ENCODE assay signal across 18 cellular contexts in genomic region chr10:131167036-131167860, GRCh38.
DNase-seq lines count a peak whose midpoint lies in the region; ATAC-seq lines count a peak whose summit lies in the region.
"Had no signal": no experiment of that assay in that cellular context is flagged by ENCODE, and none has a peak within 500 bp of the region (broad histone marks: within the 10 kb centered on the region; RNA-seq: fewer than 3 reads in every experiment).

No MANE protein-coding gene starts in this region.

- H3K4me2 ChIP-seq in BLaER1 treated with 17β-estradiol and CSF1 and Interleukin-3, amounts not matched to agents 10 nM and 100 nM, result peak overlapping the region in 7 of 11 experiments; percentile 36 to 80 (median 66); a peak in 12 of 22 replicates

- H3K4me1 Mint-ChIP-seq in stimulated activated effector memory CD8-positive, alpha-beta T cell treated with anti-CD3 and anti-CD28 coated beads, Interleukin-12 subunit alpha, Interleukin-12 subunit beta, amount 100 ng/mL, for 72 hours, result no peaks in the 10 kb centered on the region
- H3K4me1 Mint-ChIP-seq: IgD-negative memory B cell had no signal

- no peaks in the 10 kb centered on the region for H3K9me3 Mint-ChIP-seq in stimulated activated effector memory CD8-positive, alpha-beta T cell treated with anti-CD3 and anti-CD28 coated beads, Interleukin-12 subunit alpha, Interleukin-12 subunit beta, amount 100 ng/mL, for 72 hours

- H3K9me3 ChIP-seq in BLaER1 treated with 17β-estradiol and CSF1 and Interleukin-3, amounts not matched to agents 10 nM and 100 nM (replicated peaks in 1 of 11), result no peaks in the 10 kb centered on the region
- H3K9me3 ChIP-seq: MG63 had no signal

- peaks cover 9 to 98% (median 83%) of the 10 kb centered on the region in 10 experiments; a peak in 19 of 20 replicates for H3K4me1 ChIP-seq in BLaER1 treated with 17β-estradiol and CSF1 and Interleukin-3, amounts not matched to agents 10 nM and 100 nM
- H3K4me1 ChIP-seq: SJSA1 had no signal

- H3K27ac ChIP-seq in BLaER1 treated with 17β-estradiol and CSF1 and Interleukin-3, amounts not matched to agents 10 nM and 100 nM, result no peak overlapping the region
- H3K27ac ChIP-seq: SJSA1 had no signal

- no peak overlapping the region for H3K9ac ChIP-seq in BLaER1 treated with 17β-estradiol and CSF1 and Interleukin-3, amounts not matched to agents 10 nM and 100 nM

- H3K4me3 Mint-ChIP-seq in stimulated activated effector memory CD8-positive, alpha-beta T cell treated with anti-CD3 and anti-CD28 coated beads, Interleukin-12 subunit alpha, Interleukin-12 subunit beta, amount 100 ng/mL, for 72 hours, result no peak overlapping the region
- H3K4me3 Mint-ChIP-seq: IgD-negative memory B cell had no signal

- H3K4me3 ChIP-seq in BLaER1 treated with 17β-estradiol and CSF1 and Interleukin-3, amounts not matched to agents 10 nM and 100 nM, result no peak overlapping the region
- H3K4me3 ChIP-seq: MG63, SJSA1 had no signal

- peaks cover 0 to 6% (median 0%) of the 10 kb centered on the region in 11 experiments; a peak in 5 of 22 replicates for H3K36me3 ChIP-seq in BLaER1 treated with 17β-estradiol and CSF1 and Interleukin-3, amounts not matched to agents 10 nM and 100 nM
- H3K36me3 ChIP-seq: MG63, SJSA1 had no signal

- no peaks in the 10 kb centered on the region for H3K36me3 Mint-ChIP-seq in stimulated activated effector memory CD8-positive, alpha-beta T cell treated with anti-CD3 and anti-CD28 coated beads, Interleukin-12 subunit alpha, Interleukin-12 subunit beta, amount 100 ng/mL, for 72 hours
- H3K36me3 Mint-ChIP-seq: IgD-negative memory B cell had no signal

- no peaks in the 10 kb centered on the region for H4K20me1 ChIP-seq in BLaER1 treated with 17β-estradiol and CSF1 and Interleukin-3, amounts not matched to agents 10 nM and 100 nM

- H3K27me3 ChIP-seq in BLaER1 treated with 17β-estradiol and CSF1 and Interleukin-3, amounts not matched to agents 10 nM and 100 nM, result no peaks in the 10 kb centered on the region
- H3K27me3 ChIP-seq: MG63, SJSA1 had no signal

- DNase-seq in cerebellar cortex (ENCODE audit: low spot score) (peak; percentile 5), mesenteric fat pad (ENCODE audit: low spot score) (peak; percentile 80), NCI-H526 treated with DMSO at 0.1 percent for 48 hours (lab: John Stamatoyannopoulos, UW) (no peak), dermis blood vessel endothelial cell (no peak), DMS153 (lab: John Stamatoyannopoulos, UW) (no peak), EL (no peak)
- no peak for DNase-seq in stimulated activated effector memory CD8-positive, alpha-beta T cell treated with anti-CD3 and anti-CD28 coated beads, Interleukin-12 subunit alpha, Interleukin-12 subunit beta, amount 100 ng/mL, for 72 hours (ENCODE audit: low spot score in 2 of 2)
- DNase-seq: DMS79 treated with DMSO at 0.1 percent for 48 hours, H7, Kasumi-1, MG63, NCI-H1048, NCI-H1436, NCI-H1930 had no signal

- peak; percentile 29 for ATAC-seq in stimulated activated effector memory CD8-positive, alpha-beta T cell treated with anti-CD3 and anti-CD28 coated beads, Interleukin-12 subunit alpha, Interleukin-12 subunit beta, amount 100 ng/mL, for 72 hours
- ATAC-seq: Panc1 had no signal

- no peak overlapping the region for H3K27ac Mint-ChIP-seq in stimulated activated effector memory CD8-positive, alpha-beta T cell treated with anti-CD3 and anti-CD28 coated beads, Interleukin-12 subunit alpha, Interleukin-12 subunit beta, amount 100 ng/mL, for 72 hours
- H3K27ac Mint-ChIP-seq: IgD-negative memory B cell had no signal

Comparison
In these comparisons a context has a peak if more than half of its experiments do, and no peak if none do; other contexts are left out.
1. DNase-seq: peak in cerebellar cortex (single experiment) and mesenteric fat pad (single experiment); none in stimulated activated effector memory CD8-positive, alpha-beta T cell treated with anti-CD3 and anti-CD28 coated beads, Interleukin-12 subunit alpha, Interleukin-12 subunit beta, amount 100 ng/mL, for 72 hours (0 of 2), NCI-H526 treated with DMSO at 0.1 percent for 48 hours (single experiment), dermis blood vessel endothelial cell (single experiment), DMS153 (single experiment) and EL (single experiment).